ENCODE assay signal across 2 cellular contexts in the genomic region with DNA sequence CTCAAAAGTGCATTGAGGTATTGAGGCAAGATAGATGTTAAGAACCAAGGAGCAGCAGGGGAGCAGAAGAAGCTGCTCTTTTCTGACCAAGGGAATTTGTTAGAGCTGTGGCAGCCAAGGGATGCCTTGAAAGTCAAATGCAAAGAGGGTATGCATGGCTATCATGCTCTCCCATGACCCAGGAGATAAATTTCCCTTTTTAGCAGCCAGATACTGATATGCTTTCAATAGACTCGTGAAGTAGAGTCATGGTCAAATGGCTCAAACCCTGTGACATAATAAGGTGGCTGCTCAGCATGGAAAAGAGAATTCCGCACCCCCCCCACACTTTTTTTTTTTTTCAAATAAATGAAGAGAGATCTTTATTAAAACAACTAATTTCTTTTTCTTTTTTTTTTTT.
TF ChIP-seq lines count a peak whose summit lies in the region.

No MANE protein-coding gene starts in this region.

TF ChIP-seq in SK-N-SH treated with all-trans-retinoic acid at 6 μM for 48 hours, 23 proteins besides CTCF, POLR2A, EP300 and RAD21 (continued from another document):
- TF ChIP-seq, protein P1, sequence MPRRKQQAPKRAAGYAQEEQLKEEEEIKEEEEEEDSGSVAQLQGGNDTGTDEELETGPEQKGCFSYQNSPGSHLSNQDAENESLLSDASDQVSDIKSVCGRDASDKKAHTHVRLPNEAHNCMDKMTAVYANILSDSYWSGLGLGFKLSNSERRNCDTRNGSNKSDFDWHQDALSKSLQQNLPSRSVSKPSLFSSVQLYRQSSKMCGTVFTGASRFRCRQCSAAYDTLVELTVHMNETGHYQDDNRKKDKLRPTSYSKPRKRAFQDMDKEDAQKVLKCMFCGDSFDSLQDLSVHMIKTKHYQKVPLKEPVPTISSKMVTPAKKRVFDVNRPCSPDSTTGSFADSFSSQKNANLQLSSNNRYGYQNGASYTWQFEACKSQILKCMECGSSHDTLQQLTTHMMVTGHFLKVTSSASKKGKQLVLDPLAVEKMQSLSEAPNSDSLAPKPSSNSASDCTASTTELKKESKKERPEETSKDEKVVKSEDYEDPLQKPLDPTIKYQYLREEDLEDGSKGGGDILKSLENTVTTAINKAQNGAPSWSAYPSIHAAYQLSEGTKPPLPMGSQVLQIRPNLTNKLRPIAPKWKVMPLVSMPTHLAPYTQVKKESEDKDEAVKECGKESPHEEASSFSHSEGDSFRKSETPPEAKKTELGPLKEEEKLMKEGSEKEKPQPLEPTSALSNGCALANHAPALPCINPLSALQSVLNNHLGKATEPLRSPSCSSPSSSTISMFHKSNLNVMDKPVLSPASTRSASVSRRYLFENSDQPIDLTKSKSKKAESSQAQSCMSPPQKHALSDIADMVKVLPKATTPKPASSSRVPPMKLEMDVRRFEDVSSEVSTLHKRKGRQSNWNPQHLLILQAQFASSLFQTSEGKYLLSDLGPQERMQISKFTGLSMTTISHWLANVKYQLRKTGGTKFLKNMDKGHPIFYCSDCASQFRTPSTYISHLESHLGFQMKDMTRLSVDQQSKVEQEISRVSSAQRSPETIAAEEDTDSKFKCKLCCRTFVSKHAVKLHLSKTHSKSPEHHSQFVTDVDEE (CRISPR knock-in tag; IDR thresholded peaks at IDR 0.05), result no peak
- TF ChIP-seq, protein P2, sequence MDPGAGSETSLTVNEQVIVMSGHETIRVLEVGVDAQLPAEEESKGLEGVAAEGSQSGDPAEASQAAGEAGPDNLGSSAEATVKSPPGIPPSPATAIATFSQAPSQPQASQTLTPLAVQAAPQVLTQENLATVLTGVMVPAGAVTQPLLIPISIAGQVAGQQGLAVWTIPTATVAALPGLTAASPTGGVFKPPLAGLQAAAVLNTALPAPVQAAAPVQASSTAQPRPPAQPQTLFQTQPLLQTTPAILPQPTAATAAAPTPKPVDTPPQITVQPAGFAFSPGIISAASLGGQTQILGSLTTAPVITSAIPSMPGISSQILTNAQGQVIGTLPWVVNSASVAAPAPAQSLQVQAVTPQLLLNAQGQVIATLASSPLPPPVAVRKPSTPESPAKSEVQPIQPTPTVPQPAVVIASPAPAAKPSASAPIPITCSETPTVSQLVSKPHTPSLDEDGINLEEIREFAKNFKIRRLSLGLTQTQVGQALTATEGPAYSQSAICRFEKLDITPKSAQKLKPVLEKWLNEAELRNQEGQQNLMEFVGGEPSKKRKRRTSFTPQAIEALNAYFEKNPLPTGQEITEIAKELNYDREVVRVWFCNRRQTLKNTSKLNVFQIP (CRISPR knock-in tag; IDR thresholded peaks at IDR 0.05; ENCODE audit: borderline replicate concordance, low read depth), result no peak
- TF ChIP-seq GLIS3 (CRISPR knock-in tag; IDR thresholded peaks at IDR 0.05), result no peak
- no peak for TF ChIP-seq SNAI2 (CRISPR knock-in tag; IDR thresholded peaks at IDR 0.05)
- TF ChIP-seq ZFP30 (CRISPR knock-in tag; IDR thresholded peaks at IDR 0.05), result no peak
- no peak for TF ChIP-seq ZNF8 (CRISPR knock-in tag; IDR thresholded peaks at IDR 0.05)
- no peak for TF ChIP-seq RARB (CRISPR knock-in tag; IDR thresholded peaks at IDR 0.05)

TF ChIP-seq in HepG2, 621 proteins besides CTCF, POLR2A, EP300 and RAD21 (continued from another document):
- TF ChIP-seq, protein P3, sequence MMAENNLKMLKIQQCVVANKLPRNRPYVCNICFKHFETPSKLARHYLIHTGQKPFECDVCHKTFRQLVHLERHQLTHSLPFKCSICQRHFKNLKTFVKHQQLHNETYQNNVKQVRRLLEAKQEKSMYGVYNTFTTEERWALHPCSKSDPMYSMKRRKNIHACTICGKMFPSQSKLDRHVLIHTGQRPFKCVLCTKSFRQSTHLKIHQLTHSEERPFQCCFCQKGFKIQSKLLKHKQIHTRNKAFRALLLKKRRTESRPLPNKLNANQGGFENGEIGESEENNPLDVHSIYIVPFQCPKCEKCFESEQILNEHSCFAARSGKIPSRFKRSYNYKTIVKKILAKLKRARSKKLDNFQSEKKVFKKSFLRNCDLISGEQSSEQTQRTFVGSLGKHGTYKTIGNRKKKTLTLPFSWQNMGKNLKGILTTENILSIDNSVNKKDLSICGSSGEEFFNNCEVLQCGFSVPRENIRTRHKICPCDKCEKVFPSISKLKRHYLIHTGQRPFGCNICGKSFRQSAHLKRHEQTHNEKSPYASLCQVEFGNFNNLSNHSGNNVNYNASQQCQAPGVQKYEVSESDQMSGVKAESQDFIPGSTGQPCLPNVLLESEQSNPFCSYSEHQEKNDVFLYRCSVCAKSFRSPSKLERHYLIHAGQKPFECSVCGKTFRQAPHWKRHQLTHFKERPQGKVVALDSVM (CRISPR knock-in tag; IDR thresholded peaks at IDR 0.05), result no peak
- TF ChIP-seq, protein P4, sequence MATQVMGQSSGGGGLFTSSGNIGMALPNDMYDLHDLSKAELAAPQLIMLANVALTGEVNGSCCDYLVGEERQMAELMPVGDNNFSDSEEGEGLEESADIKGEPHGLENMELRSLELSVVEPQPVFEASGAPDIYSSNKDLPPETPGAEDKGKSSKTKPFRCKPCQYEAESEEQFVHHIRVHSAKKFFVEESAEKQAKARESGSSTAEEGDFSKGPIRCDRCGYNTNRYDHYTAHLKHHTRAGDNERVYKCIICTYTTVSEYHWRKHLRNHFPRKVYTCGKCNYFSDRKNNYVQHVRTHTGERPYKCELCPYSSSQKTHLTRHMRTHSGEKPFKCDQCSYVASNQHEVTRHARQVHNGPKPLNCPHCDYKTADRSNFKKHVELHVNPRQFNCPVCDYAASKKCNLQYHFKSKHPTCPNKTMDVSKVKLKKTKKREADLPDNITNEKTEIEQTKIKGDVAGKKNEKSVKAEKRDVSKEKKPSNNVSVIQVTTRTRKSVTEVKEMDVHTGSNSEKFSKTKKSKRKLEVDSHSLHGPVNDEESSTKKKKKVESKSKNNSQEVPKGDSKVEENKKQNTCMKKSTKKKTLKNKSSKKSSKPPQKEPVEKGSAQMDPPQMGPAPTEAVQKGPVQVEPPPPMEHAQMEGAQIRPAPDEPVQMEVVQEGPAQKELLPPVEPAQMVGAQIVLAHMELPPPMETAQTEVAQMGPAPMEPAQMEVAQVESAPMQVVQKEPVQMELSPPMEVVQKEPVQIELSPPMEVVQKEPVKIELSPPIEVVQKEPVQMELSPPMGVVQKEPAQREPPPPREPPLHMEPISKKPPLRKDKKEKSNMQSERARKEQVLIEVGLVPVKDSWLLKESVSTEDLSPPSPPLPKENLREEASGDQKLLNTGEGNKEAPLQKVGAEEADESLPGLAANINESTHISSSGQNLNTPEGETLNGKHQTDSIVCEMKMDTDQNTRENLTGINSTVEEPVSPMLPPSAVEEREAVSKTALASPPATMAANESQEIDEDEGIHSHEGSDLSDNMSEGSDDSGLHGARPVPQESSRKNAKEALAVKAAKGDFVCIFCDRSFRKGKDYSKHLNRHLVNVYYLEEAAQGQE (IDR thresholded peaks at IDR 0.05; ENCODE audit: borderline replicate concordance in 1 of 2, low read depth in 1 of 2, low read length in 2 of 2), result no peak
- no peak for TF ChIP-seq KDM3A (CRISPR knock-in tag; IDR thresholded peaks at IDR 0.05; ENCODE audit: low read depth)
- TF ChIP-seq ZNF430 (CRISPR knock-in tag; IDR thresholded peaks at IDR 0.05), result no peak
- TF ChIP-seq ATRX (CRISPR knock-in tag; IDR thresholded peaks at IDR 0.05; ENCODE audit: borderline replicate concordance), result no peak
- TF ChIP-seq SAP130 (CRISPR knock-in tag; IDR thresholded peaks at IDR 0.05; ENCODE audit: low read depth), result no peak
- TF ChIP-seq, protein P5, sequence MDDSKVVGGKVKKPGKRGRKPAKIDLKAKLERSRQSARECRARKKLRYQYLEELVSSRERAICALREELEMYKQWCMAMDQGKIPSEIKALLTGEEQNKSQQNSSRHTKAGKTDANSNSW (CRISPR knock-in tag; IDR thresholded peaks at IDR 0.05; ENCODE audit: borderline replicate concordance), result no peak
- no peak for TF ChIP-seq ZNF589 (CRISPR knock-in tag; conservative IDR thresholded peaks at IDR 0.05)
- TF ChIP-seq CC2D1A (CRISPR knock-in tag; IDR thresholded peaks at IDR 0.05), result no peak
